Comparison of ENCODE assay signal across 1 cellular context in genomic region chr15:25850154-25851111, GRCh38.
TF ChIP-seq lines count a peak whose summit lies in the region.

No MANE protein-coding gene starts in this region.

TF ChIP-seq in HepG2, 621 proteins besides CTCF, POLR2A, EP300 and RAD21 (continued from another document and continues in another):
- TF ChIP-seq UBTF (CRISPR knock-in tag; IDR thresholded peaks at IDR 0.05), result peak; percentile 29; the same call in 1 of the 2 replicates
- TF ChIP-seq KAT8 (CRISPR knock-in tag; IDR thresholded peaks at IDR 0.05), result 0 out of 2 replicates have a peak, but pooled peaks have one; percentile 19
- TF ChIP-seq MAZ (IDR thresholded peaks at IDR 0.05; ENCODE audit: borderline replicate concordance, low read depth, low read length), result peak; percentile 76
- TF ChIP-seq MAZ (CRISPR knock-in tag; IDR thresholded peaks at IDR 0.05; ENCODE audit: low read depth), result no peak
- peak; percentile 47 for TF ChIP-seq ARID5B (CRISPR knock-in tag; IDR thresholded peaks at IDR 0.05)
- peak; percentile 34; the same call in 1 of the 2 replicates for TF ChIP-seq RXRB (CRISPR knock-in tag; IDR thresholded peaks at IDR 0.05; ENCODE audit: borderline replicate concordance)
- TF ChIP-seq SAP130 (CRISPR knock-in tag; IDR thresholded peaks at IDR 0.05; ENCODE audit: low read depth), result peak; percentile 34; the same call in 1 of the 2 replicates
- TF ChIP-seq IKZF5 (CRISPR knock-in tag; IDR thresholded peaks at IDR 0.05), result 0 out of 2 replicates have a peak, but pooled peaks have one; percentile 31
- TF ChIP-seq RARA (CRISPR knock-in tag; IDR thresholded peaks at IDR 0.05), result peak; percentile 52; the same call in 1 of the 2 replicates
- TF ChIP-seq ZFX (CRISPR knock-in tag; IDR thresholded peaks at IDR 0.05; ENCODE audit: low read depth), result 0 out of 2 replicates have a peak, but pooled peaks have one; percentile 26
- peak; percentile 39 for TF ChIP-seq TEAD3 (CRISPR knock-in tag; optimal IDR thresholded peaks at IDR 0.05; ENCODE audit: borderline replicate concordance)
- no peak for TF ChIP-seq NFKBIZ (CRISPR knock-in tag; IDR thresholded peaks at IDR 0.05)
- no peak for TF ChIP-seq ZNF839 (CRISPR knock-in tag; IDR thresholded peaks at IDR 0.05; ENCODE audit: borderline replicate concordance)
- TF ChIP-seq SOX6 (IDR thresholded peaks at IDR 0.05), result no peak
- peak; percentile 85 for TF ChIP-seq SOX6 (CRISPR knock-in tag; IDR thresholded peaks at IDR 0.05)
- no peak for TF ChIP-seq GMEB2 (CRISPR knock-in tag; IDR thresholded peaks at IDR 0.05; ENCODE audit: low read depth)
- TF ChIP-seq ZFY (CRISPR knock-in tag; IDR thresholded peaks at IDR 0.05), result peak; percentile 21; the same call in 1 of the 2 replicates
- TF ChIP-seq ZNF687 (CRISPR knock-in tag; IDR thresholded peaks at IDR 0.05), result peak; percentile 65
- peak; percentile 26; the same call in 1 of the 2 replicates for TF ChIP-seq TBX2 (CRISPR knock-in tag; IDR thresholded peaks at IDR 0.05; ENCODE audit: borderline replicate concordance)
- TF ChIP-seq FOXM1 (CRISPR knock-in tag; IDR thresholded peaks at IDR 0.05), result no peak
- peak; percentile 30 for TF ChIP-seq ASH2L (IDR thresholded peaks at IDR 0.05; ENCODE audit: insufficient read length, low read depth, low read length)
- TF ChIP-seq SMAD3 (CRISPR knock-in tag; IDR thresholded peaks at IDR 0.05), result 0 out of 2 replicates have a peak, but pooled peaks have one; percentile 15
- peak; percentile 45; the same call in 1 of the 2 replicates for TF ChIP-seq GABPB1 (CRISPR knock-in tag; IDR thresholded peaks at IDR 0.05)
- TF ChIP-seq THAP7 (CRISPR knock-in tag; IDR thresholded peaks at IDR 0.05), result no peak
- no peak for TF ChIP-seq MYNN (CRISPR knock-in tag; IDR thresholded peaks at IDR 0.05; ENCODE audit: low read depth)
- no peak for TF ChIP-seq SOX13 (IDR thresholded peaks at IDR 0.05)
- peak in 1 of 2 experiments; percentile 78; a peak in 2 of 4 replicates for TF ChIP-seq SOX13 (CRISPR knock-in tag; conservative IDR thresholded peaks at IDR 0.05 in 1 of 2, IDR thresholded peaks at IDR 0.05 in 1 of 2)
- 0 out of 2 replicates have a peak, but pooled peaks have one; percentile 26 for TF ChIP-seq THRA (CRISPR knock-in tag; IDR thresholded peaks at IDR 0.05; ENCODE audit: borderline replicate concordance)
- no peak for TF ChIP-seq DMTF1 (CRISPR knock-in tag; IDR thresholded peaks at IDR 0.05)
- peak; percentile 44; the same call in 1 of the 2 replicates for TF ChIP-seq NR2F2 (IDR thresholded peaks at IDR 0.05; ENCODE audit: borderline replicate concordance, low read depth)
- TF ChIP-seq NCOR1 (IDR thresholded peaks at IDR 0.05; ENCODE audit: borderline replicate concordance, low read length), result peak; percentile 37; the same call in 1 of the 2 replicates
- TF ChIP-seq NAIF1 (CRISPR knock-in tag; IDR thresholded peaks at IDR 0.05; ENCODE audit: borderline replicate concordance), result no peak
- peak; percentile 75 for TF ChIP-seq ZEB1 (IDR thresholded peaks at IDR 0.05; ENCODE audit: insufficient replicate concordance, low read depth)
- no peak for TF ChIP-seq ZSCAN12 (CRISPR knock-in tag; IDR thresholded peaks at IDR 0.05)
- peak; percentile 57 for TF ChIP-seq HNRNPLL (IDR thresholded peaks at IDR 0.05; ENCODE audit: low read depth, low read length, poor library complexity, severe bottlenecking)
- TF ChIP-seq HDAC1 (CRISPR knock-in tag; IDR thresholded peaks at IDR 0.05), result peak; percentile 33; the same call in 1 of the 2 replicates
- peak; percentile 69 for TF ChIP-seq PATZ1 (CRISPR knock-in tag; IDR thresholded peaks at IDR 0.05)
- 0 out of 2 replicates have a peak, but pooled peaks have one; percentile 3 for TF ChIP-seq FOXA3 (CRISPR knock-in tag; IDR thresholded peaks at IDR 0.05)
- no peak for TF ChIP-seq FOXA1 (IDR thresholded peaks at IDR 0.05)
- TF ChIP-seq FOXA1 (CRISPR knock-in tag; IDR thresholded peaks at IDR 0.05), result no peak
- TF ChIP-seq CBX5 (CRISPR knock-in tag; IDR thresholded peaks at IDR 0.05; ENCODE audit: borderline replicate concordance), result 0 out of 2 replicates have a peak, but pooled peaks have one; percentile 19
- peak; percentile 95 for TF ChIP-seq SOX5 (CRISPR knock-in tag; IDR thresholded peaks at IDR 0.05; ENCODE audit: borderline replicate concordance)
